ENCODE assay signal across 29 cellular contexts in genomic region chr10:126499744-126500143, GRCh38.
"Had no signal": no experiment of that assay in that cellular context is flagged by ENCODE, and none has a peak within 500 bp of the region (broad histone marks: within the 10 kb centered on the region; RNA-seq: fewer than 3 reads in every experiment).

No MANE protein-coding gene starts in this region.

- H3K4me3 ChIP-seq: lower lobe of right lung, neural progenitor cell, psoas muscle, right lobe of liver, smooth muscle cell, stomach, testis, thyroid gland, transverse colon, upper lobe of left lung, vagina had no signal

- H3K4me1 ChIP-seq: lower lobe of right lung, neural progenitor cell, parathyroid adenoma, psoas muscle, right lobe of liver, stomach, testis, thyroid gland, transverse colon, vagina had no signal

- H3K36me3 ChIP-seq: lower lobe of right lung, neural progenitor cell, neutrophil, right lobe of liver, stomach, thyroid gland, transverse colon, upper lobe of left lung, vagina had no signal

- H3K9me3 ChIP-seq: lower lobe of right lung, neutrophil, psoas muscle, right lobe of liver, stomach, testis, thyroid gland, transverse colon, upper lobe of left lung, vagina had no signal

- ATAC-seq: left cardiac atrium; left lobe of liver; lower lobe of right lung; natural killer cell; psoas muscle; right lobe of liver; stimulated activated memory B cell treated with anti-CD40 and anti-IgM and Interleukin-4, amounts not matched to agents 10 μg/mL and 1 μg/mL and 100 μg/mL, for 72 hours; stimulated activated naive CD8-positive, alpha-beta T cell treated with anti-CD3 and anti-CD28 coated beads, Interleukin-15, Interleukin-2, amounts not matched to agents 100 U/mL and 50 U/mL, for 24 hours had no signal

- DNase-seq: hippocampal formation; kidney glomerular epithelial cell; left cardiac atrium; lower lobe of right lung; mammary epithelial cell; mesendoderm; naive B cell; natural killer cell; nephron progenitor cell; occipital lobe; psoas muscle; right lobe of liver; stimulated activated CD4-positive, alpha-beta T cell treated with anti-CD3 and anti-CD28 coated beads, Interleukin-1b, Interleukin-23, amount 100 ng/mL, for 48 hours; stimulated activated CD4-positive, alpha-beta T cell treated with anti-CD3 and anti-CD28 coated beads, Interleukin-2, amount 100 ng/mL, for 48 hours; stimulated activated CD4-positive, alpha-beta T cell treated with anti-CD3 and anti-CD28 coated beads, Interleukin-4, amount 100 ng/mL, for 4 hours; stimulated activated CD8-positive, alpha-beta memory T cell treated with anti-CD3 and anti-CD28 coated beads, Interleukin-4, amount 100 ng/mL, for 48 hours; stimulated activated naive CD8-positive, alpha-beta T cell treated with anti-CD3 and anti-CD28 coated beads, Interleukin-15, Interleukin-2, amounts not matched to agents 100 U/mL and 50 U/mL, for 24 hours; stomach; testis; thyroid gland; transverse colon; upper lobe of left lung had no signal

- H3K27ac ChIP-seq: lower lobe of right lung, neural progenitor cell, neutrophil, parathyroid adenoma, psoas muscle, right lobe of liver, stomach, testis, thyroid gland, transverse colon, upper lobe of left lung, vagina had no signal

- H3K27me3 ChIP-seq: neural progenitor cell, neutrophil, right lobe of liver, stomach, testis, thyroid gland, transverse colon, upper lobe of left lung, vagina had no signal
